8 cellular contexts compared by ENCODE assay signal in genomic region chr21:39788383-39788782, GRCh38. TPM values are rescaled to one million over a fixed set of nuclear protein-coding genes. Genes with fewer than 3 reads are reported as not detected.
A peak's percentile ranks its signal among the peaks of the same experiment; 100 is the strongest.
DNase-seq lines count a peak whose midpoint lies in the region; ATAC-seq, FAIRE-seq and TF ChIP-seq lines count a peak whose summit lies in the region.

No MANE protein-coding gene starts in this region.

- H3K4me2 ChIP-seq in DND-41 (ENCODE audit: insufficient read depth, low read length): no peak overlapping the region

- POLR2A ChIA-PET in activated CD8-positive, alpha-beta T cell treated with anti-CD3 and anti-CD28 coated beads, Interleukin-2, amount 10 ng/mL, durations not matched to agents 7 days and 5 days (lab: Charles Lee): no interaction called here

- H3K9me3 ChIP-seq in DND-41 (ENCODE audit: insufficient read depth, low read length, severe bottlenecking): no peaks in the 10 kb centered on the region
- no peaks in the 10 kb centered on the region for H3K9me3 ChIP-seq in ascending aorta
- no peaks in the 10 kb centered on the region for H3K9me3 ChIP-seq in sigmoid colon

- no peak for TF ChIP-seq POLR2A in sigmoid colon (IDR thresholded peaks at IDR 0.05)

- H3K9me3 Mint-ChIP-seq in activated CD8-positive, alpha-beta T cell treated with anti-CD3 and anti-CD28 coated beads, Interleukin-2, amount 10 ng/mL, durations not matched to agents 7 days and 5 days (ENCODE audit: insufficient read depth): no peaks in the 10 kb centered on the region

- CTCF ChIA-PET in activated CD8-positive, alpha-beta T cell treated with anti-CD3 and anti-CD28 coated beads, Interleukin-2, amount 10 ng/mL, durations not matched to agents 7 days and 5 days (lab: Charles Lee): no interaction called here

- TF ChIP-seq CTCF in DND-41 (IDR thresholded peaks at IDR 0.05; ENCODE audit: borderline replicate concordance, extremely low read depth, low read length, poor library complexity, severe bottlenecking): peak; percentile 33
- peak; percentile 36 to 59 (median 54) for TF ChIP-seq CTCF in ascending aorta (IDR thresholded peaks at IDR 0.05)
- peak; percentile 72 to 92 (median 85) for TF ChIP-seq CTCF in sigmoid colon (IDR thresholded peaks at IDR 0.05)

- H3K9ac ChIP-seq in DND-41 (ENCODE audit: low read depth, low read length): no peak overlapping the region

- H4K20me1 ChIP-seq in DND-41 (ENCODE audit: insufficient read depth, low read length): no peaks in the 10 kb centered on the region

- H3K27me3 ChIP-seq in DND-41 (ENCODE audit: insufficient read depth, low read length, poor library complexity) (peaks cover 4% of the 10 kb centered on the region), ascending aorta (no peaks in the 10 kb centered on the region), sigmoid colon (no peaks in the 10 kb centered on the region)

- no peak overlapping the region for H3K4me3 ChIP-seq in DND-41 (ENCODE audit: low read depth in 1 of 2, low read length in 2 of 2)
- no peak overlapping the region for H3K4me3 ChIP-seq in ascending aorta
- H3K4me3 ChIP-seq in sigmoid colon: peak overlapping the region in 1 of 4 donors; percentile 10

- no peaks in the 10 kb centered on the region for H3K27me3 Mint-ChIP-seq in activated CD8-positive, alpha-beta T cell treated with anti-CD3 and anti-CD28 coated beads, Interleukin-2, amount 10 ng/mL, durations not matched to agents 7 days and 5 days (ENCODE audit: low read depth)

- ATAC-seq in DND-41 (ENCODE audit: insufficient read depth, low read depth) (no peak), HG03196 (IDR thresholded peaks at IDR 0.05; ENCODE audit: unreplicated experiment) (no peak)
- ATAC-seq in activated CD8-positive, alpha-beta T cell treated with anti-CD3 and anti-CD28 coated beads, Interleukin-2, amount 10 ng/mL, durations not matched to agents 7 days and 5 days: no peak

- no peak for DNase-seq in DND-41
- peak; percentile 85 for DNase-seq in NCI-H2107 (lab: John Stamatoyannopoulos, UW)
- DNase-seq in ascending aorta (ENCODE audit: low spot score in 2 of 2): peak in 1 of 2 donors; percentile 71
- DNase-seq in hypothalamus (lab: John Stamatoyannopoulos, UW): peak in 49 of 51 donors; percentile 1 to 87 (median 45)
- DNase-seq in sigmoid colon: peak; percentile 79
- no peak for DNase-seq in GM19239 (ENCODE audit: insufficient read length, low spot score)
- DNase-seq in activated CD8-positive, alpha-beta T cell treated with anti-CD3 and anti-CD28 coated beads, Interleukin-2, amount 10 ng/mL, durations not matched to agents 7 days and 5 days: no peak

- TF ChIP-seq EP300 in sigmoid colon (IDR thresholded peaks at IDR 0.05): no peak

- H3K4me3 Mint-ChIP-seq in activated CD8-positive, alpha-beta T cell treated with anti-CD3 and anti-CD28 coated beads, Interleukin-2, amount 10 ng/mL, durations not matched to agents 7 days and 5 days: no peak overlapping the region

- 9 to 28% methylated on average over 9 of the region's 9 CpGs for WGBS in sigmoid colon, 2 donors

- H3K4me1 ChIP-seq in DND-41 (ENCODE audit: insufficient read depth, low read length) (no peaks in the 10 kb centered on the region), ascending aorta (no peaks in the 10 kb centered on the region), sigmoid colon (peaks cover 0 to 17% (median 8%) of the 10 kb centered on the region in 4 donors)

- H3K36me3 Mint-ChIP-seq in activated CD8-positive, alpha-beta T cell treated with anti-CD3 and anti-CD28 coated beads, Interleukin-2, amount 10 ng/mL, durations not matched to agents 7 days and 5 days (ENCODE audit: low read depth): no peaks in the 10 kb centered on the region

- H3K27ac Mint-ChIP-seq in activated CD8-positive, alpha-beta T cell treated with anti-CD3 and anti-CD28 coated beads, Interleukin-2, amount 10 ng/mL, durations not matched to agents 7 days and 5 days: no peak overlapping the region

- no peaks in the 10 kb centered on the region for H3K4me1 Mint-ChIP-seq in activated CD8-positive, alpha-beta T cell treated with anti-CD3 and anti-CD28 coated beads, Interleukin-2, amount 10 ng/mL, durations not matched to agents 7 days and 5 days (ENCODE audit: low read depth)

- no peak for FAIRE-seq in GM19239 (lab: Jason Lieb, UNC)

- intact Hi-C loops in ascending aorta (cut with DNase I): loop anchor here (2.0 to 10.0 kb wide), 2 partner anchors 266 to 332 kb away; no protein-coding TSS in a partner anchor
- intact Hi-C loops in sigmoid colon (cut with DNase I): loop anchor here (1.0 to 5.0 kb wide), 2 partner anchors 79 to 333 kb away; partner anchors contain the start of gene PCP4

- H3K79me2 ChIP-seq in DND-41 (ENCODE audit: insufficient read depth, low read length): no peaks in the 10 kb centered on the region

- no peak overlapping the region for H2AFZ ChIP-seq in DND-41 (ENCODE audit: low read depth, low read length)

- H3K27ac ChIP-seq in DND-41 (ENCODE audit: low read length) (no peak overlapping the region), ascending aorta (no peak overlapping the region), sigmoid colon (peak overlapping the region in 3 of 4 donors; percentile 57 to 73 (median 66))

- H3K36me3 ChIP-seq in DND-41 (ENCODE audit: insufficient read depth, low read length): no peaks in the 10 kb centered on the region
- H3K36me3 ChIP-seq in ascending aorta: no peaks in the 10 kb centered on the region
- no peaks in the 10 kb centered on the region for H3K36me3 ChIP-seq in sigmoid colon

RNA-seq across cellular contexts. Expression of gene IGSF5, which starts 43.4 kb away (rescaled TPM):
- not detected for total RNA-seq in ascending aorta
- under 1 TPM in 2 of 4 donors, not detected in 2; 0.27 to 0.36 TPM for total RNA-seq in sigmoid colon
- under 1 TPM in 1 of 3 donors, not detected in 2; 0.09 TPM for polyA plus RNA-seq in sigmoid colon
- total RNA-seq in activated CD8-positive, alpha-beta T cell treated with anti-CD3 and anti-CD28 coated beads, Interleukin-2, amount 10 ng/mL, durations not matched to agents 7 days and 5 days: not detected

Comparison
In these comparisons a context has a peak if more than half of its experiments do, and no peak if none do; other contexts are left out.
1. DNase-seq: peak in NCI-H2107 (single experiment), hypothalamus (49 of 51) and sigmoid colon (single experiment); none in DND-41 (single experiment), GM19239 (single experiment) and activated CD8-positive, alpha-beta T cell treated with anti-CD3 and anti-CD28 coated beads, Interleukin-2, amount 10 ng/mL, durations not matched to agents 7 days and 5 days (single experiment).
2. H3K27ac ChIP-seq: peak in sigmoid colon (3 of 4); none in DND-41 (single experiment) and ascending aorta (0 of 2).
3. CTCF ChIP-seq: peak in every context shown above with its lines; median percentile 85 in sigmoid colon; 54 in ascending aorta; 33 in DND-41.